Comparison of ENCODE assay signal across 8 cellular contexts in the genomic region with DNA sequence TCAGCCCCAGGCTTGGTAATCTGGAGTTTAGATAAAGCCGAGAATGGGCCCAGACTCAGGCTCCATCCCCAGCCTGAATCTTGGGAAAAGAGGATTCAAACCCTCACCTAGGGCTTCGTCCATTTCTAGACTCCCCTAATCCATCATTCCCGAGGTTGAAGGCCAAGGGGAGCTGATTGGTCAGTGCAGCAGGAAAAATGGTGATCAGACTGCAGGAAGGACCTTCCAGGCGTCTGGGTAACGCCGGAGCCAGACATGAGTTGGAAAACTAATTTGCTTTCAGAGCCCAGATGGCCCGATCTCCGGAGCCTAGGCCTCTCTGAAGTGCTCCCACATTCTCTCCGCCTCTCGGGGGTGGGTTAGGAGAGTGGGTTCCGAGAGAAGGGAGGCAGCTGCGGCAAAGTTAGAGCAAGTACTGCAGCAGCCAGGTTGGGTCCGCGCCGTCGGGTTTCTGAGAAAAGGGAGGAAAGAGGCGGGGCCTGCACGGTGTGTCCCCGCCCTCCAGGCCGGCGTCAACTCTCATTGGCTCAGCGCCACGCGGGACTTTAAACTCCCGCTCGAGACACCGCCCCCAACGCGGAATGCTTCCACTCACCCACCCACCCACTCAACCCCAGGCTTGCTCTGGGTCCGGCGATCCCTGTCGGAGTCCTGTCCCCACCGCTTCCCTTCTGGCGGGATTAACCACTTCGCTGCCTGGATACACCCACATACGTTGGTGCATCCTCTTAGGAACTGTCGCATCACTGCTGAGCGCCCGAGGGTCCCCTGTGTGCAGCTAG.
A peak's percentile ranks its signal among the peaks of the same experiment; 100 is the strongest.
DNase-seq lines count a peak whose midpoint lies in the region; ATAC-seq lines count a peak whose summit lies in the region.

No MANE protein-coding gene starts in this region.

- peaks cover 15% of the 10 kb centered on the region for H3K36me3 Mint-ChIP-seq in central memory CD8-positive, alpha-beta T cell (ENCODE audit: insufficient read depth)

- peaks cover 79% of the 10 kb centered on the region for H3K27me3 Mint-ChIP-seq in central memory CD8-positive, alpha-beta T cell

- no peak overlapping the region for H3K27ac Mint-ChIP-seq in central memory CD8-positive, alpha-beta T cell (ENCODE audit: low read depth)

- no peak for ATAC-seq in central memory CD8-positive, alpha-beta T cell (replicated peaks; ENCODE audit: extremely low read depth, poor library complexity, severe bottlenecking)
- no peak for ATAC-seq in stimulated activated naive CD8-positive, alpha-beta T cell treated with anti-CD3 and anti-CD28 coated beads, Interleukin-15, Interleukin-2, amounts not matched to agents 100 U/mL and 50 U/mL, for 24 hours
- no peak for ATAC-seq in GM18519 (IDR thresholded peaks at IDR 0.05; ENCODE audit: low FRiP score, unreplicated experiment)
- no peak for ATAC-seq in HG03354 (IDR thresholded peaks at IDR 0.05; ENCODE audit: poor library complexity, severe bottlenecking, unreplicated experiment)
- ATAC-seq in GM19397 (IDR thresholded peaks at IDR 0.05; ENCODE audit: unreplicated experiment), result no peak

- peak overlapping the region; percentile 53 for H3K4me3 Mint-ChIP-seq in central memory CD8-positive, alpha-beta T cell

- no peaks in the 10 kb centered on the region for H3K9me3 Mint-ChIP-seq in central memory CD8-positive, alpha-beta T cell

- peak; percentile 70 for DNase-seq in activated effector memory CD4-positive, alpha-beta T cell treated with anti-CD3 and anti-CD28 coated beads, Interleukin-2, amount 50 U/mL, for 16 hours
- DNase-seq in activated effector memory CD4-positive, alpha-beta T cell treated with Interleukin-2 at 50 U/mL for 16 hours, result no peak
- peak; percentile 17 for DNase-seq in NCI-H524 treated with DMSO at 0.1 percent for 48 hours (lab: John Stamatoyannopoulos, UW)
- no peak for DNase-seq in central memory CD8-positive, alpha-beta T cell (ENCODE audit: low spot score in 2 of 2)
- DNase-seq in stimulated activated naive CD8-positive, alpha-beta T cell treated with anti-CD3 and anti-CD28 coated beads, Interleukin-15, Interleukin-2, amounts not matched to agents 100 U/mL and 50 U/mL, for 24 hours, result peak; percentile 49

- H3K4me1 Mint-ChIP-seq in central memory CD8-positive, alpha-beta T cell, result peaks cover 26% of the 10 kb centered on the region

Comparison
In these comparisons a context has a peak if more than half of its experiments do, and no peak if none do; other contexts are left out.
1. DNase-seq: peak in activated effector memory CD4-positive, alpha-beta T cell treated with anti-CD3 and anti-CD28 coated beads, Interleukin-2, amount 50 U/mL, for 16 hours (single experiment), NCI-H524 treated with DMSO at 0.1 percent for 48 hours (single experiment) and stimulated activated naive CD8-positive, alpha-beta T cell treated with anti-CD3 and anti-CD28 coated beads, Interleukin-15, Interleukin-2, amounts not matched to agents 100 U/mL and 50 U/mL, for 24 hours (single experiment); none in activated effector memory CD4-positive, alpha-beta T cell treated with Interleukin-2 at 50 U/mL for 16 hours (single experiment) and central memory CD8-positive, alpha-beta T cell (0 of 2).